12 cellular contexts compared by ENCODE assay signal in the genomic region with DNA sequence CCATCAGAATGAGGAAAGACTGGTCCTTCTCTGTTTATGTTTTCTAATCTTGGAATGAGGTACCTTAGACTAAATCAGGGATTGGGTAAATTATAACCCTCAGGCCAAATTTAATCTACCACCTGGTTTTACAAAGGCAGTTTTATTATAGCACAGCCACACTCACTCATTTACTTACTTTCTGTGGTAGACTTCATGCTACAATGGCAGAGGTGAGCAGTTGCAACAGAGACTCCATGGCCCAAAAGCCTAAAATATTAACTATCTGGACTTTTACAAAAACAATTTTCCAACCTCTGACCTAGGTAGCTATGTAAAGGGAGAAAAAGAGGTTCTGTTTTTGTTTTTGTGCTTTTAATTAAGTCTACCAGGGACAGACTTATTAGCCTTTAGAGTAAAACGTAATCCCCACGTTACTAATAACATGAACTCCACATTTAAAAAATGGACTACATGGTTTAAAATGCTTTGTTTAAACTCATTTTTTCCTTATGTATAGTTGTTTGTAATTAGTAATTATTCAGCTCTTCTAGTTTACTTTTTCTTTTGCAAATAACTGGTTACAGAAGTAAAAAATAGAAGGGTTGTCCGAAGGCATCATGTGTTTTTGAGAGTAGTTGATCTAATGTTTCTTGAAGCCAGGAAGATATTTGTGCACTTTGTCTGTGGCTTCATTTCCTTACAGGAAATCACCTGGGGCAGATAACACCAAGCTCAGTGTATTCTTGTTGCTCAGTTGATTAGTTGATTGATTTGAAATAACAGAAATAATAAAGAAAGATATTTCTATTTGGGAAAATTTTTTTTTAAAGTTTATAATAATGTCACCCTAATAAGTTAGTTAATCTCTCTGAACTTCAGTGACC. TPM values are rescaled to one million over a fixed set of nuclear protein-coding genes. Genes with fewer than 3 reads are reported as not detected.
DNase-seq lines count a peak whose midpoint lies in the region; ATAC-seq, FAIRE-seq and TF ChIP-seq lines count a peak whose summit lies in the region.
"Had no signal": no experiment of that assay in that cellular context is flagged by ENCODE, and none has a peak within 500 bp of the region (broad histone marks: within the 10 kb centered on the region; RNA-seq: fewer than 3 reads in every experiment).

No MANE protein-coding gene starts in this region.

- in situ Hi-C loops in GM12878 (cut with MboI), result no loop called here

- ATAC-seq in GM18867 (IDR thresholded peaks at IDR 0.05; ENCODE audit: unreplicated experiment), result peak; percentile 83
- ATAC-seq in GM21526 (IDR thresholded peaks at IDR 0.05; ENCODE audit: low FRiP score, unreplicated experiment), result peak; percentile 88
- peak; percentile 56 for ATAC-seq in HG03097 (IDR thresholded peaks at IDR 0.05; ENCODE audit: low FRiP score, unreplicated experiment)
- peak; percentile 85 for ATAC-seq in GM12878
- ATAC-seq in upper lobe of right lung, result no peak
- ATAC-seq: left lung had no signal

- TF ChIP-seq POLR2A in GM12878 (IDR thresholded peaks at IDR 0.05; ENCODE audit: low read depth, low read length) (no peak), Peyer's patch (IDR thresholded peaks at IDR 0.05) (no peak)

- TF ChIP-seq RAD21 in GM12878 (IDR thresholded peaks at IDR 0.05; ENCODE audit: insufficient read depth, low read depth, low read length), result 0 out of 2 replicates have a peak, but pooled peaks have one; percentile 7

- H3K4me3 ChIP-seq in GM12878 (no peak overlapping the region), upper lobe of right lung (no peak overlapping the region), Peyer's patch (no peak overlapping the region)
- H3K4me3 ChIP-seq: cardiac muscle cell, left lung had no signal

- H3K9me3 ChIP-seq in GM12878 (replicated peaks; ENCODE audit: control insufficient read depth, insufficient read depth, low read length), result no peaks in the 10 kb centered on the region; the same call in 1 of the 3 replicates
- H3K9me3 ChIP-seq in upper lobe of right lung, result no peaks in the 10 kb centered on the region
- no peaks in the 10 kb centered on the region for H3K9me3 ChIP-seq in Peyer's patch

- no peaks in the 10 kb centered on the region for H3K36me3 Mint-ChIP-seq in activated T-helper 1 cell treated with anti-CD3 and anti-CD28 coated beads, Interleukin-12 subunit alpha, Interleukin-12 subunit beta, Interleukin-2, Interleukin-4 antibody, amounts not matched to agents 30 ng/mL and 10 ng/mL and 1 ng/mL, durations not matched to agents 14 hours and 24 hours and 36 hours (ENCODE audit: low read depth)

- RAD21 ChIA-PET in GM12878 (lab: Charles Lee; ENCODE audit: unreplicated experiment), result interaction anchor here (0.9 to 2.9 kb wide), 11 partner anchors 9 to 194 kb away, joined by 3 to 14 read pairs (median 5); a partner anchor contains a TSS

- H3K27ac Mint-ChIP-seq in activated T-helper 1 cell treated with anti-CD3 and anti-CD28 coated beads, Interleukin-12 subunit alpha, Interleukin-12 subunit beta, Interleukin-2, Interleukin-4 antibody, amounts not matched to agents 30 ng/mL and 10 ng/mL and 1 ng/mL, durations not matched to agents 14 hours and 24 hours and 36 hours, result no peak overlapping the region

- POLR2A ChIA-PET in GM12878 (lab: Charles Lee), result interaction anchor here (1.5 to 2.4 kb wide), 3 partner anchors 10 to 193 kb away, joined by 5 to 10 read pairs (median 7); a partner anchor contains a TSS

- H3K9me3 Mint-ChIP-seq in activated T-helper 1 cell treated with anti-CD3 and anti-CD28 coated beads, Interleukin-12 subunit alpha, Interleukin-12 subunit beta, Interleukin-2, Interleukin-4 antibody, amounts not matched to agents 30 ng/mL and 10 ng/mL and 1 ng/mL, durations not matched to agents 14 hours and 24 hours and 36 hours, result peaks cover 5% of the 10 kb centered on the region

- no peak for TF ChIP-seq CTCF in GM12878 (IDR thresholded peaks at IDR 0.05 in 2 of 3, conservative IDR thresholded peaks at IDR 0.05 in 1 of 3; ENCODE audit: control insufficient read depth in 2 of 3, extremely low read depth in 1 of 3, insufficient read depth in 1 of 3, low read depth in 3 of 3, low read length in 3 of 3)
- no peak for TF ChIP-seq CTCF in upper lobe of right lung (IDR thresholded peaks at IDR 0.05)
- TF ChIP-seq CTCF in Peyer's patch (IDR thresholded peaks at IDR 0.05), result no peak

- H3K27ac ChIP-seq in GM12878 (ENCODE audit: control insufficient read depth, insufficient read depth), result peak overlapping the region; percentile 79
- H3K27ac ChIP-seq in upper lobe of right lung, result no peak overlapping the region
- no peak overlapping the region for H3K27ac ChIP-seq in Peyer's patch
- H3K27ac ChIP-seq: cardiac muscle cell, left lung had no signal

- no peak overlapping the region; the same call in 1 of the 2 replicates for H3K9ac ChIP-seq in GM12878 (ENCODE audit: control insufficient read depth, insufficient read depth, low read length)

- peak overlapping the region; percentile 63 for H2AFZ ChIP-seq in GM12878 (ENCODE audit: control insufficient read depth, low read depth, low read length)

- TF ChIP-seq EP300 in GM12878 (IDR thresholded peaks at IDR 0.05; ENCODE audit: borderline replicate concordance in 1 of 2, control insufficient read depth in 1 of 2, low read depth in 2 of 2, low read length in 2 of 2), result peak; percentile 81 to 91

- peaks cover 15% of the 10 kb centered on the region for H3K4me1 Mint-ChIP-seq in activated T-helper 1 cell treated with anti-CD3 and anti-CD28 coated beads, Interleukin-12 subunit alpha, Interleukin-12 subunit beta, Interleukin-2, Interleukin-4 antibody, amounts not matched to agents 30 ng/mL and 10 ng/mL and 1 ng/mL, durations not matched to agents 14 hours and 24 hours and 36 hours (ENCODE audit: low read depth)

- H3K27me3 Mint-ChIP-seq in activated T-helper 1 cell treated with anti-CD3 and anti-CD28 coated beads, Interleukin-12 subunit alpha, Interleukin-12 subunit beta, Interleukin-2, Interleukin-4 antibody, amounts not matched to agents 30 ng/mL and 10 ng/mL and 1 ng/mL, durations not matched to agents 14 hours and 24 hours and 36 hours (ENCODE audit: insufficient read depth), result no peaks in the 10 kb centered on the region

- FAIRE-seq in GM12878 (lab: Jason Lieb, UNC), result peak; percentile 83

- BruUV-seq in GM12878 (replicated peaks; lab: Mats Ljungman, UMichigan), result no TSS peak

- H3K36me3 ChIP-seq in GM12878 (ENCODE audit: control insufficient read depth in 2 of 2, insufficient read depth in 2 of 2, low read length in 1 of 2) (no peaks in the 10 kb centered on the region), upper lobe of right lung (no peaks in the 10 kb centered on the region), Peyer's patch (no peaks in the 10 kb centered on the region)
- H3K36me3 ChIP-seq: cardiac muscle cell, left lung had no signal

- no peaks in the 10 kb centered on the region for H4K20me1 ChIP-seq in GM12878 (ENCODE audit: control insufficient read depth, insufficient read depth)

- no peaks in the 10 kb centered on the region for H3K79me2 ChIP-seq in GM12878 (ENCODE audit: control insufficient read depth, insufficient read depth, low read length)

- CTCF ChIA-PET in GM12878 (lab: Yijun Ruan, JAX), result interaction anchor here (0.8 to 2.1 kb wide), 10 partner anchors 10 to 192 kb away, joined by 3 to 10 read pairs (median 3); a partner anchor contains a TSS

- H3K4me1 ChIP-seq in GM12878 (ENCODE audit: control insufficient read depth, insufficient read depth, low read length), result peaks cover 21% of the 10 kb centered on the region
- no peaks in the 10 kb centered on the region for H3K4me1 ChIP-seq in upper lobe of right lung
- H3K4me1 ChIP-seq in Peyer's patch, result peaks cover 0 to 3% (median 0%) of the 10 kb centered on the region in 4 donors

- DNase-seq in GM12878 (ENCODE audit: low read depth, low spot score) (no peak), upper lobe of right lung (no peak), NOMO-1 (lab: John Stamatoyannopoulos, UW; ENCODE audit: unreplicated experiment in 2 of 2) (no peak), Peyer's patch (no peak)
- DNase-seq in activated T-helper 1 cell treated with anti-CD3 and anti-CD28 coated beads, Interleukin-12 subunit alpha, Interleukin-12 subunit beta, Interleukin-2, Interleukin-4 antibody, amounts not matched to agents 30 ng/mL and 10 ng/mL and 1 ng/mL, durations not matched to agents 14 hours and 24 hours and 36 hours (ENCODE audit: low spot score), result no peak
- DNase-seq: KBM-7, left lung, NCI-H446 had no signal

- H3K4me2 ChIP-seq in GM12878 (ENCODE audit: control insufficient read depth, insufficient read depth), result peak overlapping the region; percentile 46

- WGBS in GM12878 (ENCODE audit: insufficient coverage, insufficient replicate concordance, low lambda C conversion rate, missing lambda C conversion rate), result under 1% methylated on average over 3 of the region's 3 CpGs

- no peak overlapping the region for H3K4me3 Mint-ChIP-seq in activated T-helper 1 cell treated with anti-CD3 and anti-CD28 coated beads, Interleukin-12 subunit alpha, Interleukin-12 subunit beta, Interleukin-2, Interleukin-4 antibody, amounts not matched to agents 30 ng/mL and 10 ng/mL and 1 ng/mL, durations not matched to agents 14 hours and 24 hours and 36 hours

- no peaks in the 10 kb centered on the region for H3K27me3 ChIP-seq in GM12878 (replicated peaks in 1 of 2; ENCODE audit: control insufficient read depth in 2 of 2, insufficient read depth in 2 of 2, low read length in 1 of 2)
- no peaks in the 10 kb centered on the region for H3K27me3 ChIP-seq in upper lobe of right lung
- no peaks in the 10 kb centered on the region for H3K27me3 ChIP-seq in Peyer's patch
- H3K27me3 ChIP-seq: left lung had no signal

- intact Hi-C loops in GM12878 (cut with micrococcal nuclease; ENCODE audit: unreplicated experiment), result no loop called here
- intact Hi-C loops in upper lobe of right lung (cut with DNase I), result no loop called here
- intact Hi-C loops in activated T-helper 1 cell treated with anti-CD3 and anti-CD28 coated beads, Interleukin-12 subunit alpha, Interleukin-12 subunit beta, Interleukin-2, Interleukin-4 antibody, amounts not matched to agents 30 ng/mL and 10 ng/mL and 1 ng/mL, durations not matched to agents 14 hours and 24 hours and 36 hours (cut with micrococcal nuclease), result no loop called here

- SMC1A ChIA-PET in GM12878 (lab: Charles Lee; ENCODE audit: uncharacterized antibody, unreplicated experiment), result interaction anchor here (0.7 to 3.9 kb wide), 32 partner anchors 9 to 223 kb away, joined by 3 to 32 read pairs (median 5); no protein-coding TSS in a partner anchor

RNA-seq across cellular contexts. Expression of a gene that starts 57.6 kb away (rescaled TPM):
- total RNA-seq in GM12878 (2013; cell fraction: nucleolus; rRNA removed), result 216 and 232 TPM in 2 replicates
- total RNA-seq in GM12878 (2014; rRNA removed), result 46.0 and 56.0 TPM in 2 replicates
- 67.8 TPM in 2 replicates for total RNA-seq in GM12878 (2014; rRNA removed; fragmentation: Illumina TruSeq; extraction: Trizol)
- total RNA-seq in GM12878 (2021), result 51.1 and 54.9 TPM in 2 replicates
- polyA plus RNA-seq in GM12878 (2011; ENCODE audit: low read depth), result 9.9 TPM
- 27.1 and 39.4 TPM in 2 replicates for polyA plus RNA-seq in GM12878 (2011; rRNA removed)
- 11.5 and 16.7 TPM in 2 replicates for polyA plus RNA-seq in GM12878 (2011; cell fraction: cytosol; rRNA removed)
- polyA plus RNA-seq in GM12878 (2011; cell fraction: nucleus; rRNA removed), result 37.7 and 38.4 TPM in 2 replicates
- polyA plus RNA-seq in GM12878 (2012), result 20.4 and 23.0 TPM in 2 replicates
- 51.0 and 74.4 TPM in 2 replicates for polyA plus RNA-seq in GM12878 (2014; fragmentation: Illumina TruSeq; extraction: Trizol)
- 10 to 100 TPM; 15.9 to 18.6 TPM for polyA plus RNA-seq in GM12878 (2014; fragmentation: Nextera tagmentation; extraction: Ambion mirVana)
- 22.9 and 29.1 TPM in 2 replicates for polyA plus RNA-seq in GM12878 (2014; rRNA removed)
- 10 to 100 TPM; 53.0 to 62.2 TPM for polyA plus RNA-seq in GM12878 (2016; fragmentation: Nextera tagmentation; extraction: Ambion mirVana)
- 30.6 and 40.5 TPM in 2 replicates for polyA minus RNA-seq in GM12878 (2011; rRNA and poly(A)+ RNA removed)
- 14.3 and 17.3 TPM in 2 replicates for polyA minus RNA-seq in GM12878 (2011; cell fraction: cytosol; rRNA and poly(A)+ RNA removed)
- polyA minus RNA-seq in GM12878 (2011; cell fraction: nucleus; rRNA and poly(A)+ RNA removed), result 48.6 and 86.0 TPM in 2 replicates
- total RNA-seq in upper lobe of right lung, result 46.6 TPM
- 100 to 1,000 TPM in 1 of 4 donors, 10 to 100 TPM in 3; 79.2 to 117 (median 85.7) TPM for total RNA-seq in Peyer's patch
- total RNA-seq in activated T-helper 1 cell treated with anti-CD3 and anti-CD28 coated beads, Interleukin-12 subunit alpha, Interleukin-12 subunit beta, Interleukin-2, Interleukin-4 antibody, amounts not matched to agents 30 ng/mL and 10 ng/mL and 1 ng/mL, durations not matched to agents 14 hours and 24 hours and 36 hours, result 21.4 and 24.7 TPM in 2 replicates
